Comparison of ENCODE assay signal across 27 cellular contexts in the genomic region with DNA sequence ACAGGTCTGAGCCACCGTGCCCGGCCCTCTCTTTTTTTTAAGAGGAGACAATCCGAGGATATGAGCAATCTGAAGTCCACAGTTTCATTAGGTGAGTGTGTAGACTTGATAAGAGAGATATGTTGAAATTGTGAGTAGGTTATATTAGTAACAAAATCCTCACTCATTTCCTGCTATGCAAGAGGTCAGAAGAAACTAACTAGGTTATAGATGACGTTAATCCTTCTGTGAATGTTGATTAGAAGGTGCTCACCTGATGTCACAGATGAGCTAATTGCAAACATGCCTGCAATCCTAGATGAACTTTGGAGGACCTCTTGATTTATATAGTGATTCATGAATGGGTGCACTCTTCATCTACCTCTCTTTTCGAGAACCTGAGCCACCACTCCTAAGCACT. TPM values are rescaled to one million over a fixed set of nuclear protein-coding genes. Genes with fewer than 3 reads are reported as not detected.
"Had no signal": no experiment of that assay in that cellular context is flagged by ENCODE, and none has a peak within 500 bp of the region (broad histone marks: within the 10 kb centered on the region; RNA-seq: fewer than 3 reads in every experiment).

No MANE protein-coding gene starts in this region.

- H3K4me1 ChIP-seq: heart left ventricle, sigmoid colon, transverse colon had no signal

- DNase-seq: cortex of kidney; dorsolateral prefrontal cortex; effector CD8-positive, alpha-beta T cell; foreskin melanocyte; heart left ventricle; hippocampal formation; kidney glomerular epithelial cell; mammary epithelial cell; mucosa of descending colon; naive thymus-derived CD8-positive, alpha-beta T cell; sigmoid colon; stimulated activated CD4-positive, alpha-beta T cell treated with anti-CD3 and anti-CD28 coated beads, Interleukin-2, amount 100 ng/mL, for 24 hours; stimulated activated CD4-positive, alpha-beta T cell treated with anti-CD3 and anti-CD28 coated beads, Interleukin-4, amount 100 ng/mL, for 4 hours; stimulated activated naive B cell treated with anti-CD40 and anti-IgM and Interleukin-4, amounts not matched to agents 10 μg/mL and 1 μg/mL and 100 μg/mL, for 72 hours; stimulated activated naive CD8-positive, alpha-beta T cell treated with anti-CD3 and anti-CD28 coated beads, Interleukin-15, amount 100 ng/mL, for 72 hours; transverse colon had no signal

- ATAC-seq: esophagus mucosa; heart left ventricle; mucosa of descending colon; naive thymus-derived CD8-positive, alpha-beta T cell; stimulated activated naive B cell treated with anti-CD40 and anti-IgM and Interleukin-4, amounts not matched to agents 10 μg/mL and 1 μg/mL and 100 μg/mL, for 72 hours; stimulated activated naive CD8-positive, alpha-beta T cell treated with anti-CD3 and anti-CD28 coated beads, Interleukin-15, amount 100 ng/mL, for 72 hours had no signal

- H3K36me3 ChIP-seq: heart left ventricle, sigmoid colon, thoracic aorta, transverse colon had no signal

- H3K4me3 ChIP-seq: dorsolateral prefrontal cortex, heart left ventricle, mucosa of descending colon, sigmoid colon, skin epidermis, thoracic aorta, transverse colon had no signal

- H3K27me3 ChIP-seq: heart left ventricle, sigmoid colon, transverse colon had no signal

- H3K9me3 ChIP-seq: mucosa of descending colon, thoracic aorta, transverse colon had no signal

- H3K27ac ChIP-seq: dorsolateral prefrontal cortex, heart left ventricle, sigmoid colon, skin epidermis, thoracic aorta, transverse colon had no signal

RNA-seq across cellular contexts. Expression of gene NTMT2, which starts 29.3 kb away (rescaled TPM):
- total RNA-seq: cerebellum; esophagus mucosa; fibroblast of lung; lower leg skin; mammary epithelial cell; mesenteric fat pad; mucosa of descending colon; naive thymus-derived CD8-positive, alpha-beta T cell; neural crest cell; osteocyte; pulmonary artery endothelial cell; sigmoid colon; subcutaneous adipose tissue; thoracic aorta; transverse colon had no signal
- polyA plus RNA-seq: fibroblast of lung; mammary epithelial cell; naive thymus-derived CD8-positive, alpha-beta T cell; sigmoid colon had no signal
